ENCODE assay signal across 19 cellular contexts in the genomic region with DNA sequence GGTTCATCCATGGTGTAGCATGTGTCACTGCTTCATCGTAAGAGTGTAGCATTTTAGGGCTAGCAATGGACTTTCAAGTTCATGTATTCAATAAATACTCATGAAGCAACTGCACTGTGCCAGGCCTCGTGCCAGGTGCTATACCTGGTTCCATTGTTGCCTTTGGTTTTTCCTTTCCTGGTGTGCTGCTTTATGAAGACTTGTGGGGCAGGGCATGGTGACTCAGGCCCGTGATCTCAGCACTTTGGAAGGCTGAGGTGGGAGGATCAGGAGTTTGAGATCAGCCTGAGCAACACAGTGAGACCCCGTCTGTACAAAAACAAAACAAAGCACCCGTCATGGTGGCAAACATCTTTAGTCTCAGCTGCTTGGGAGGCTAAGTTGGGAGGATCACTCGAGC. TPM values are rescaled to one million over a fixed set of nuclear protein-coding genes. Genes with fewer than 3 reads are reported as not detected.
DNase-seq lines count a peak whose midpoint lies in the region; ATAC-seq, FAIRE-seq and TF ChIP-seq lines count a peak whose summit lies in the region.
"Had no signal": no experiment of that assay in that cellular context is flagged by ENCODE, and none has a peak within 500 bp of the region (broad histone marks: within the 10 kb centered on the region; RNA-seq: fewer than 3 reads in every experiment).

No MANE protein-coding gene starts in this region.

- CTCF ChIA-PET in Calu3 (lab: Charles Lee): no interaction called here

- no peaks in the 10 kb centered on the region for H3K27me3 ChIP-seq in bronchial epithelial cell (ENCODE audit: control insufficient read depth, insufficient read depth, low read length)
- no peaks in the 10 kb centered on the region for H3K27me3 ChIP-seq in kidney epithelial cell (ENCODE audit: control insufficient read depth, insufficient read depth, low read length)
- H3K27me3 ChIP-seq: BE2C had no signal

- no peak for FAIRE-seq in bronchial epithelial cell (lab: Jason Lieb, UNC)
- FAIRE-seq: HTR-8/SVneo had no signal

- H3K27me3 Mint-ChIP-seq in Calu3 (ENCODE audit: unreplicated experiment) (no peaks in the 10 kb centered on the region), nephron progenitor cell (ENCODE audit: low read depth, poor library complexity) (peaks cover 11% of the 10 kb centered on the region)

- no peaks in the 10 kb centered on the region for H3K36me3 ChIP-seq in bronchial epithelial cell (ENCODE audit: control insufficient read depth, insufficient read depth, low read length)
- no peaks in the 10 kb centered on the region for H3K36me3 ChIP-seq in kidney epithelial cell (ENCODE audit: control insufficient read depth, insufficient read depth, low read length)
- H3K36me3 ChIP-seq: BE2C had no signal

- H3K4me3 ChIP-seq in bronchial epithelial cell (ENCODE audit: low read depth, low read length) (no peak overlapping the region), kidney epithelial cell (ENCODE audit: low read depth, low read length) (no peak overlapping the region)

- H3K9me3 Mint-ChIP-seq in Calu3 (ENCODE audit: low read depth, unreplicated experiment): no peaks in the 10 kb centered on the region
- H3K9me3 Mint-ChIP-seq in nephron progenitor cell: peaks cover 26% of the 10 kb centered on the region
- H3K9me3 Mint-ChIP-seq: immature natural killer cell, mesothelial cell of epicardium had no signal

- DNase-seq in Calu3 (peak; percentile 17), M059J (ENCODE audit: low read depth) (peak; percentile 94), bronchial epithelial cell (ENCODE audit: low read depth) (peak; percentile 96), kidney epithelial cell (ENCODE audit: low read depth) (peak; percentile 74), nephron progenitor cell (no peak), AG20443 (ENCODE audit: low spot score) (no peak)
- DNase-seq: activated gamma-delta T cell treated with Interleukin-2 at 50 U/mL for 16 hours; BE2C; DMS79 treated with DMSO at 0.1 percent for 48 hours; effector CD4-positive, alpha-beta T cell; immature natural killer cell; MV-4-11; occipital lobe had no signal

- intact Hi-C loops in Calu3 (cut with micrococcal nuclease; ENCODE audit: unreplicated experiment): no loop called here

- H3K36me3 Mint-ChIP-seq in Calu3 (ENCODE audit: insufficient read depth, unreplicated experiment) (no peaks in the 10 kb centered on the region), nephron progenitor cell (ENCODE audit: low read depth) (peaks cover 12% of the 10 kb centered on the region)
- H3K36me3 Mint-ChIP-seq: immature natural killer cell, mesothelial cell of epicardium had no signal

- H3K4me3 Mint-ChIP-seq in Calu3 (ENCODE audit: low read depth, unreplicated experiment) (no peak overlapping the region), nephron progenitor cell (no peak overlapping the region)
- H3K4me3 Mint-ChIP-seq: immature natural killer cell, mesothelial cell of epicardium had no signal

- BruUV-seq in Calu3 (replicated peaks; lab: Mats Ljungman, UMichigan): no TSS peak

- no peak for ATAC-seq in GM19452 (IDR thresholded peaks at IDR 0.05; ENCODE audit: unreplicated experiment)
- ATAC-seq in activated CD4-positive, CD25-positive, alpha-beta regulatory T cell treated with anti-CD3 and anti-CD28 coated beads, Interleukin-2, amount 50 U/mL, for 24 hours: no peak

- H3K4me1 Mint-ChIP-seq in Calu3 (ENCODE audit: low read depth, unreplicated experiment) (peaks cover 7% of the 10 kb centered on the region), nephron progenitor cell (peaks cover 51% of the 10 kb centered on the region)
- H3K4me1 Mint-ChIP-seq: immature natural killer cell had no signal

- peak overlapping the region; percentile 8 for H3K27ac Mint-ChIP-seq in Calu3 (ENCODE audit: unreplicated experiment)
- H3K27ac Mint-ChIP-seq in nephron progenitor cell: no peak overlapping the region
- H3K27ac Mint-ChIP-seq: immature natural killer cell, mesothelial cell of epicardium had no signal

- TF ChIP-seq CTCF in Calu3 (IDR thresholded peaks at IDR 0.05; ENCODE audit: unreplicated experiment) (no peak), bronchial epithelial cell (IDR thresholded peaks at IDR 0.05; ENCODE audit: insufficient read depth, low read length, severe bottlenecking) (no peak), kidney epithelial cell (IDR thresholded peaks at IDR 0.05; ENCODE audit: insufficient read depth, low read length, poor library complexity, severe bottlenecking) (no peak), nephron progenitor cell (IDR thresholded peaks at IDR 0.05) (no peak)

RNA-seq across cellular contexts. Expression of a gene that starts 2.2 kb away (rescaled TPM):
- total RNA-seq in Calu3 (2022) (not detected in 2 replicates), bronchial epithelial cell (5.3 and 5.6 TPM in 2 replicates), kidney epithelial cell (0.14 and 0.25 TPM in 2 replicates)
- total RNA-seq in M059J (2014; rRNA removed; shearing (Covaris generic)): 564 and 723 TPM in 2 replicates
- total RNA-seq: activated CD8-positive, alpha-beta memory T cell treated with anti-CD3 and anti-CD28 coated beads for 36 hours had no signal

RNA-seq across cellular contexts. Expression of a gene that starts 24.1 kb away (rescaled TPM):
- total RNA-seq in Calu3 (2022) (not detected in 2 replicates), bronchial epithelial cell (not detected in 2 replicates), kidney epithelial cell (not detected in 2 replicates)
- 0.17 and 3.0 TPM in 2 replicates for total RNA-seq in M059J (2014; rRNA removed; shearing (Covaris generic))
- total RNA-seq: activated CD8-positive, alpha-beta memory T cell treated with anti-CD3 and anti-CD28 coated beads for 36 hours; occipital lobe; subcutaneous adipose tissue had no signal

RNA-seq across cellular contexts. Expression of a gene that starts 53.9 kb away (rescaled TPM):
- total RNA-seq in Calu3 (2022) (not detected in 2 replicates), bronchial epithelial cell (0.13 TPM in 1 of 2 replicates, not detected in the other), kidney epithelial cell (not detected in 2 replicates)
- total RNA-seq in M059J (2014; rRNA removed; shearing (Covaris generic)): not detected in 2 replicates
- total RNA-seq: mesothelial cell of epicardium, occipital lobe, subcutaneous adipose tissue had no signal

Comparison
In these comparisons a context has a peak if more than half of its experiments do, and no peak if none do; other contexts are left out.
1. DNase-seq: peak in Calu3 (single experiment), M059J (single experiment), bronchial epithelial cell (single experiment) and kidney epithelial cell (single experiment); none in nephron progenitor cell (single experiment) and AG20443 (single experiment).
2. RNA of a gene that starts 2.2 kb away (total RNA-seq): 564 to 723 TPM in M059J; 5.3 to 5.6 TPM in bronchial epithelial cell, 0.14 to 0.25 TPM in kidney epithelial cell and not detected in Calu3; every median in the first group is over 10 times any median in the second.